In genomic region chr11:128477811-128478210, GRCh38 we compare ENCODE assay signal across 19 cellular contexts.
DNase-seq lines count a peak whose midpoint lies in the region; ATAC-seq, FAIRE-seq and TF ChIP-seq lines count a peak whose summit lies in the region.
"Had no signal": no experiment of that assay in that cellular context is flagged by ENCODE, and none has a peak within 500 bp of the region (broad histone marks: within the 10 kb centered on the region; RNA-seq: fewer than 3 reads in every experiment).

No MANE protein-coding gene starts in this region.

- DNase-seq in activated naive CD4-positive, alpha-beta T cell treated with anti-CD3 and anti-CD28 coated beads, Interleukin-2, amount 10 ng/mL, durations not matched to agents 7 days and 5 days = no peak
- no peak for DNase-seq in activated naive CD4-positive, alpha-beta T cell (lab: John Stamatoyannopoulos, UW)
- DNase-seq in OCI-LY7 (ENCODE audit: low spot score) = peak; percentile 73
- no peak for DNase-seq in colonic mucosa
- no peak for DNase-seq in D721Med (ENCODE audit: insufficient read length, low spot score)
- DNase-seq in GM10248 (ENCODE audit: extremely low spot score) = no peak
- DNase-seq: amniotic stem cell; HCEC 1CT; NCI-H1417 treated with DMSO at 0.1 percent for 48 hours; NCI-H345; SJCRH30; stimulated activated CD4-positive, alpha-beta T cell treated with anti-CD3 and anti-CD28 coated beads, Interleukin-1b, Interleukin-23, amount 100 ng/mL, for 48 hours had no signal

- no peaks in the 10 kb centered on the region for H3K9me2 ChIP-seq in OCI-LY7 (ENCODE audit: insufficient read depth, low read length)

- H3K9me3 ChIP-seq in OCI-LY7 (ENCODE audit: low read length) = no peaks in the 10 kb centered on the region
- H3K9me3 ChIP-seq in colonic mucosa = no peaks in the 10 kb centered on the region
- H3K9me3 ChIP-seq in thymus (ENCODE audit: control insufficient read depth) = no peaks in the 10 kb centered on the region
- H3K9me3 ChIP-seq: right atrium auricular region, SJCRH30, tibial nerve had no signal

- peak overlapping the region; percentile 49 for H3K4me3 ChIP-seq in OCI-LY7 (ENCODE audit: low read depth, low read length, poor library complexity, severe bottlenecking)
- no peak overlapping the region for H3K4me3 ChIP-seq in colonic mucosa
- H3K4me3 ChIP-seq in thymus (ENCODE audit: low read length) = peak overlapping the region; percentile 35
- H3K4me3 ChIP-seq: right atrium auricular region, SJCRH30, tibial nerve had no signal

- H3K27ac ChIP-seq in OCI-LY7 (ENCODE audit: low read depth, low read length, poor library complexity, severe bottlenecking) (peak overlapping the region; percentile 98), colonic mucosa (peak overlapping the region; percentile 30), thymus (ENCODE audit: low read depth) (peak overlapping the region; percentile 93)
- H3K27ac ChIP-seq: right atrium auricular region, SJCRH30 had no signal

- H3K79me2 ChIP-seq in OCI-LY7 (ENCODE audit: insufficient read depth, low read depth, low read length) = peaks cover 97% of the 10 kb centered on the region

- intact Hi-C loops in OCI-LY7 (cut with micrococcal nuclease; ENCODE audit: unreplicated experiment) (loop anchor here (1.0 kb wide), 1 partner anchor 9 kb away; no protein-coding TSS in a partner anchor), colonic mucosa (cut with DNase I) (loop anchor here (10.0 kb wide), 1 partner anchor 183 kb away; no protein-coding TSS in a partner anchor)

- FAIRE-seq in D721Med (lab: Jason Lieb, UNC) = no peak
- FAIRE-seq: endothelial cell of umbilical vein, frontal cortex had no signal

- no peaks in the 10 kb centered on the region; the same call in 1 of the 2 replicates for H4K20me1 ChIP-seq in OCI-LY7 (ENCODE audit: insufficient read depth, low read length)

- H3K4me3 Mint-ChIP-seq in activated naive CD4-positive, alpha-beta T cell treated with anti-CD3 and anti-CD28 coated beads, Interleukin-2, amount 10 ng/mL, durations not matched to agents 7 days and 5 days = peak overlapping the region; percentile 47
- H3K4me3 Mint-ChIP-seq: nephron had no signal

- H3K4me1 ChIP-seq in OCI-LY7 (ENCODE audit: insufficient read depth, low read length, poor library complexity, severe bottlenecking) (peaks cover 97% of the 10 kb centered on the region), colonic mucosa (peaks cover 27% of the 10 kb centered on the region), thymus (ENCODE audit: control insufficient read depth, insufficient read depth, low read length) (peaks cover 71% of the 10 kb centered on the region)

- H3K27me3 ChIP-seq in colonic mucosa (no peaks in the 10 kb centered on the region), thymus (ENCODE audit: control insufficient read depth, insufficient read depth) (no peaks in the 10 kb centered on the region)
- H3K27me3 ChIP-seq: right atrium auricular region, SJCRH30, tibial nerve had no signal

- 85% methylated on average over 1 of the region's 1 CpG for WGBS in thymus

- H3K4me1 Mint-ChIP-seq in activated naive CD4-positive, alpha-beta T cell treated with anti-CD3 and anti-CD28 coated beads, Interleukin-2, amount 10 ng/mL, durations not matched to agents 7 days and 5 days = peaks cover 99% of the 10 kb centered on the region

- H3K9ac ChIP-seq in colonic mucosa (ENCODE audit: low read depth in 2 of 2, low read length in 2 of 2) = peak overlapping the region in 1 of 2 donors; percentile 6

- POLR2A ChIA-PET in OCI-LY7 (lab: Charles Lee) (interaction anchor here (1.6 to 7.3 kb wide), 4 partner anchors 9 to 76 kb away, joined by 8 to 184 read pairs (median 8); no protein-coding TSS in a partner anchor), GM10248 (lab: Yijun Ruan, JAX) (no interaction called here)

- TF ChIP-seq CTCF in OCI-LY7 (conservative IDR thresholded peaks at IDR 0.05; ENCODE audit: low read length) = no peak
- TF ChIP-seq CTCF in colonic mucosa (IDR thresholded peaks at IDR 0.05) = no peak
- TF ChIP-seq CTCF in D721Med (IDR thresholded peaks at IDR 0.05; ENCODE audit: insufficient read depth, missing control alignments) = no peak
- no peak for TF ChIP-seq CTCF in GM10248 (IDR thresholded peaks at IDR 0.05; ENCODE audit: control extremely low read depth, extremely low read depth, low read depth, missing control alignments)

- H3K27ac Mint-ChIP-seq in activated naive CD4-positive, alpha-beta T cell treated with anti-CD3 and anti-CD28 coated beads, Interleukin-2, amount 10 ng/mL, durations not matched to agents 7 days and 5 days = peak overlapping the region; percentile 92
- H3K27ac Mint-ChIP-seq: nephron had no signal

- H3K36me3 ChIP-seq in OCI-LY7 (ENCODE audit: insufficient read depth, low read length) (peaks cover 98% of the 10 kb centered on the region), colonic mucosa (peaks cover 8% of the 10 kb centered on the region), thymus (ENCODE audit: control insufficient read depth, insufficient read depth) (peaks cover 39% of the 10 kb centered on the region)

- no peaks in the 10 kb centered on the region for H3K9me3 Mint-ChIP-seq in activated naive CD4-positive, alpha-beta T cell treated with anti-CD3 and anti-CD28 coated beads, Interleukin-2, amount 10 ng/mL, durations not matched to agents 7 days and 5 days
- H3K9me3 Mint-ChIP-seq: nephron had no signal

- no peak for ATAC-seq in GM21576 (IDR thresholded peaks at IDR 0.05; ENCODE audit: unreplicated experiment)

- H2AFZ ChIP-seq in OCI-LY7 (ENCODE audit: low read length) = no peak overlapping the region

- peaks cover 94% of the 10 kb centered on the region for H3K36me3 Mint-ChIP-seq in activated naive CD4-positive, alpha-beta T cell treated with anti-CD3 and anti-CD28 coated beads, Interleukin-2, amount 10 ng/mL, durations not matched to agents 7 days and 5 days

- BruUV-seq in OCI-LY7 (replicated peaks; lab: Mats Ljungman, UMichigan) = TSS peak; percentile 24

- H3K27me3 Mint-ChIP-seq in activated naive CD4-positive, alpha-beta T cell treated with anti-CD3 and anti-CD28 coated beads, Interleukin-2, amount 10 ng/mL, durations not matched to agents 7 days and 5 days = no peaks in the 10 kb centered on the region

- H3K4me2 ChIP-seq in OCI-LY7 (ENCODE audit: low read length) = peak overlapping the region; percentile 78

- CTCF ChIA-PET in activated naive CD4-positive, alpha-beta T cell treated with anti-CD3 and anti-CD28 coated beads, Interleukin-2, amount 10 ng/mL, durations not matched to agents 7 days and 5 days (lab: Charles Lee) = interaction anchor here (0.9 to 3.0 kb wide), 4 partner anchors 32 to 154 kb away, joined by 3 to 19 read pairs (median 5); no protein-coding TSS in a partner anchor
- CTCF ChIA-PET in OCI-LY7 (lab: Charles Lee; ENCODE audit: unreplicated experiment) = interaction anchor here (1.2 kb wide), 1 partner anchor 153 kb away, joined by 6 read pairs; no protein-coding TSS in a partner anchor
- CTCF ChIA-PET in GM10248 (lab: Yijun Ruan, JAX) = interaction anchor here (1.2 kb wide), 3 partner anchors 27 to 66 kb away, joined by 3 read pairs; no protein-coding TSS in a partner anchor

Comparison
In these comparisons a context has a peak if more than half of its experiments do, and no peak if none do; other contexts are left out.
1. H3K27ac ChIP-seq: peak in every context shown above with its lines; median percentile 98 in OCI-LY7; 93 in thymus; 30 in colonic mucosa.